In the genomic region with DNA sequence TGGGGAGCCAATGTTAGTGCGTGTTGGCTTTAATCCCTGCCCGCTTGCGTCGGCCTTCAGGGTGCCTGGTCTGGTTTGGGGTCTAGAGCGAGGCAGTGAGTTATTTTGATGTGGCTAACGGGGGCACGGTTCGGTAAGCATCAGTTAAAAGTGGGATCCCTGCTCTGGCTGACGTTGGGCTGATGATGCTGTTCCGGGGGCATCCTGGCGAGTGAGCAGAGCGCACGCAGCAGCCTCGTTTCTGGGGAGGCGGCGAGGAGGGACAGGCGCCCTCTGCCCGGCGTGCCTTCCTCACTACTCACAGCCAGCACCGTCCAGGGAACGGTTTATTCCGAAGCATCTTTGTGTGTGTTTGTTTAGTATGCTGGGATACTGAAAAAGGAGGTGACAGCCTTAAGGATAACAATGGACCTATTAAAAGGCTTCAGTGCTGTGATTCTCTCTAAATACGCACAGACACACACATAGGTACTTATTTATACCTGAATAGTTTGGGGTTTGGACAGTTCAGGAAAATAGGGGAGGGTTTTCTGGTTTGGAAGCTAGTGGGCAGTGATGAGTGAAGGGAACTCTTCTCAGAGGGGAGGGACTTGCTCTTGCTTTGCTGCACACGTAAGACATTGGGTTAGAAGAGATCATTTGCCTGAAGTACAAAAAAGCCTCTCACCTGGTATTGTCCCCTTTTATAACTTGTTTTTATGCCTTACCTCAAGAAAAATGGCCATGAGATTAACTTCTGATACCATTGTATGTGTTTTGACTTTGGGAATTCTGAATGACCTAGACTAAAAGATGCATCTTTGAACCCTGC, we compare ENCODE assay signal across 8 cellular contexts.
DNase-seq lines count a peak whose midpoint lies in the region; ATAC-seq and TF ChIP-seq lines count a peak whose summit lies in the region.

No MANE protein-coding gene starts in this region.

- peak overlapping the region; percentile 78 for H3K4me3 ChIP-seq in RWPE2 (ENCODE audit: severe bottlenecking)

- peaks cover 55% of the 10 kb centered on the region for H3K4me1 ChIP-seq in RWPE2 (ENCODE audit: insufficient read depth, poor library complexity, severe bottlenecking)

- peaks cover 24% of the 10 kb centered on the region for H3K36me3 ChIP-seq in RWPE2 (ENCODE audit: low read depth)

- peak; percentile 82 for TF ChIP-seq CTCF in RWPE2 (IDR thresholded peaks at IDR 0.05; ENCODE audit: poor library complexity, severe bottlenecking)

- no peaks in the 10 kb centered on the region for H3K27me3 ChIP-seq in RWPE2 (ENCODE audit: insufficient read depth, poor library complexity, severe bottlenecking)

- no peaks in the 10 kb centered on the region for H3K9me3 ChIP-seq in RWPE2 (ENCODE audit: severe bottlenecking)

- H3K27ac ChIP-seq in RWPE2 (ENCODE audit: poor library complexity, severe bottlenecking) (peak overlapping the region; percentile 98), caudate nucleus (ENCODE audit: low read depth, low read length) (peak overlapping the region; percentile 73)

- peak; percentile 6 for DNase-seq in activated T-cell treated with anti-CD3 and anti-CD28 coated beads for 1 hour (ENCODE audit: low read depth)
- no peak for DNase-seq in activated T-cell treated with anti-CD3 and anti-CD28 coated beads for 4 hours
- DNase-seq in RWPE2 (ENCODE audit: low spot score): no peak
- peak in 41 of 61 donors; percentile 12 to 77 (median 43) for DNase-seq in caudate nucleus (lab: John Stamatoyannopoulos, UW)
- peak; percentile 86 for DNase-seq in kidney tubule cell (ENCODE audit: low spot score)
- peak; percentile 36 for DNase-seq in stimulated activated CD4-positive, alpha-beta T cell treated with anti-CD3 and anti-CD28 coated beads, Interleukin-15, amount 100 ng/mL, for 24 hours

- ATAC-seq in HG02938 (IDR thresholded peaks at IDR 0.05; ENCODE audit: unreplicated experiment): peak; percentile 40
- peak; percentile 50 for ATAC-seq in RWPE2 (ENCODE audit: low read depth)
- ATAC-seq in HG02798 (IDR thresholded peaks at IDR 0.05; ENCODE audit: poor library complexity, unreplicated experiment): no peak

Comparison
In these comparisons a context has a peak if more than half of its experiments do, and no peak if none do; other contexts are left out.
1. DNase-seq: peak in activated T-cell treated with anti-CD3 and anti-CD28 coated beads for 1 hour (single experiment), caudate nucleus (41 of 61), kidney tubule cell (single experiment) and stimulated activated CD4-positive, alpha-beta T cell treated with anti-CD3 and anti-CD28 coated beads, Interleukin-15, amount 100 ng/mL, for 24 hours (single experiment); none in activated T-cell treated with anti-CD3 and anti-CD28 coated beads for 4 hours (single experiment) and RWPE2 (single experiment).